In genomic region chr20:20202793-20203192, GRCh38 we compare ENCODE assay signal across 25 cellular contexts.
A peak's percentile ranks its signal among the peaks of the same experiment; 100 is the strongest.
DNase-seq lines count a peak whose midpoint lies in the region; ATAC-seq and TF ChIP-seq lines count a peak whose summit lies in the region.
"Had no signal": no experiment of that assay in that cellular context is flagged by ENCODE, and none has a peak within 500 bp of the region (broad histone marks: within the 10 kb centered on the region; RNA-seq: fewer than 3 reads in every experiment).

No MANE protein-coding gene starts in this region.

- H3K27me3 Mint-ChIP-seq in glutamatergic neuron (ENCODE audit: unreplicated experiment) (peaks cover 4% of the 10 kb centered on the region), T-cell (peaks cover 12 to 24% of the 10 kb centered on the region in 2 donors)
- H3K27me3 Mint-ChIP-seq: CD4-positive, CD25-positive, alpha-beta regulatory T cell had no signal

- intact Hi-C loops in thyroid gland (cut with DNase I) = no loop called here

- no peak for TF ChIP-seq POLR2A in thyroid gland (IDR thresholded peaks at IDR 0.05)

- H3K27me3 ChIP-seq in thyroid gland = no peaks in the 10 kb centered on the region
- H3K27me3 ChIP-seq: BLaER1 had no signal

- POLR2A ChIA-PET in T-cell (lab: Charles Lee) = no interaction called here

- CTCF ChIA-PET in T-cell (lab: Charles Lee) = no interaction called here

- H3K9me3 Mint-ChIP-seq in glutamatergic neuron (ENCODE audit: unreplicated experiment) (peaks cover 1% of the 10 kb centered on the region), T-cell (no peaks in the 10 kb centered on the region)
- H3K9me3 Mint-ChIP-seq: CD14-positive monocyte; CD4-positive, alpha-beta memory T cell; CD8-positive, alpha-beta memory T cell had no signal

- no peak for ATAC-seq in HG03159 (IDR thresholded peaks at IDR 0.05; ENCODE audit: unreplicated experiment)
- no peak for ATAC-seq in T-cell (replicated peaks in 1 of 4)
- ATAC-seq: A549 had no signal

- H3K36me3 Mint-ChIP-seq in glutamatergic neuron (ENCODE audit: unreplicated experiment) = peaks cover 3% of the 10 kb centered on the region
- no peaks in the 10 kb centered on the region for H3K36me3 Mint-ChIP-seq in T-cell
- H3K36me3 Mint-ChIP-seq: CD14-positive monocyte; CD4-positive, alpha-beta memory T cell; CD4-positive, CD25-positive, alpha-beta regulatory T cell; CD8-positive, alpha-beta memory T cell had no signal

- no peak overlapping the region for H3K27ac ChIP-seq in thyroid gland
- H3K27ac ChIP-seq: 22Rv1, A549, BLaER1 had no signal

- TF ChIP-seq CTCF in glutamatergic neuron (IDR thresholded peaks at IDR 0.05; ENCODE audit: partially characterized antibody, unreplicated experiment) (no peak), thyroid gland (IDR thresholded peaks at IDR 0.05) (no peak)

- H3K4me3 Mint-ChIP-seq in glutamatergic neuron (ENCODE audit: unreplicated experiment) (no peak overlapping the region), T-cell (no peak overlapping the region)
- H3K4me3 Mint-ChIP-seq: B cell; CD14-positive monocyte; CD4-positive, alpha-beta memory T cell; CD4-positive, CD25-positive, alpha-beta regulatory T cell; CD8-positive, alpha-beta memory T cell had no signal

- DNase-seq in G401 (ENCODE audit: low spot score) (peak; percentile 70), NCI-H69 (lab: John Stamatoyannopoulos, UW) (peak; percentile 41), cerebellar cortex (ENCODE audit: low spot score) (peak; percentile 68), glutamatergic neuron (no peak), T-cell (no peak), thyroid gland (no peak)
- no peak for DNase-seq in stimulated activated CD4-positive, alpha-beta T cell treated with anti-CD3 and anti-CD28 coated beads, Interleukin-4, amount 100 ng/mL, for 4 hours
- DNase-seq: AML-193; CD4-positive, alpha-beta memory T cell; CD4-positive, CD25-positive, alpha-beta regulatory T cell; CD8-positive, alpha-beta memory T cell; COR-L47; DMS 273 treated with DMSO at 0.1 percent for 48 hours; DMS153; DMS53; DMS79; DND-41; EL; GF-D8 had no signal

- H3K4me1 ChIP-seq in thyroid gland = no peaks in the 10 kb centered on the region
- H3K4me1 ChIP-seq: A549 had no signal

- H3K9me3 ChIP-seq in thyroid gland = no peaks in the 10 kb centered on the region
- H3K9me3 ChIP-seq: A549, BLaER1 had no signal

- 89 to 93% methylated on average over 8 of the region's 8 CpGs for WGBS in thyroid gland, 2 donors

- H3K36me3 ChIP-seq in thyroid gland = no peaks in the 10 kb centered on the region
- H3K36me3 ChIP-seq: BLaER1 had no signal

- H3K4me1 Mint-ChIP-seq in glutamatergic neuron (ENCODE audit: low read depth, unreplicated experiment) = peaks cover 62% of the 10 kb centered on the region
- H3K4me1 Mint-ChIP-seq in T-cell = no peaks in the 10 kb centered on the region
- H3K4me1 Mint-ChIP-seq: CD4-positive, alpha-beta memory T cell; CD4-positive, CD25-positive, alpha-beta regulatory T cell had no signal

- H3K27ac Mint-ChIP-seq in glutamatergic neuron (ENCODE audit: unreplicated experiment) = peak overlapping the region; percentile 16
- H3K27ac Mint-ChIP-seq in T-cell = no peak overlapping the region
- H3K27ac Mint-ChIP-seq: B cell; CD14-positive monocyte; CD4-positive, alpha-beta memory T cell; CD4-positive, CD25-positive, alpha-beta regulatory T cell; CD8-positive, alpha-beta memory T cell had no signal

- in situ Hi-C loops in G401 (cut with HindIII; ENCODE audit: low sequenced_read_pairs) = loop anchor here (5.0 kb wide), 1 partner anchor 60 kb away; no protein-coding TSS in a partner anchor

- no peak overlapping the region for H3K4me3 ChIP-seq in thyroid gland (replicated peaks in 1 of 3)
- H3K4me3 ChIP-seq: A549, BLaER1 had no signal

Comparison
In these comparisons a context has a peak if more than half of its experiments do, and no peak if none do; other contexts are left out.
1. DNase-seq: peak in G401 (single experiment), NCI-H69 (single experiment) and cerebellar cortex (single experiment); none in glutamatergic neuron (single experiment), T-cell (0 of 34), stimulated activated CD4-positive, alpha-beta T cell treated with anti-CD3 and anti-CD28 coated beads, Interleukin-4, amount 100 ng/mL, for 4 hours (0 of 2) and thyroid gland (0 of 2).